In the genomic region with DNA sequence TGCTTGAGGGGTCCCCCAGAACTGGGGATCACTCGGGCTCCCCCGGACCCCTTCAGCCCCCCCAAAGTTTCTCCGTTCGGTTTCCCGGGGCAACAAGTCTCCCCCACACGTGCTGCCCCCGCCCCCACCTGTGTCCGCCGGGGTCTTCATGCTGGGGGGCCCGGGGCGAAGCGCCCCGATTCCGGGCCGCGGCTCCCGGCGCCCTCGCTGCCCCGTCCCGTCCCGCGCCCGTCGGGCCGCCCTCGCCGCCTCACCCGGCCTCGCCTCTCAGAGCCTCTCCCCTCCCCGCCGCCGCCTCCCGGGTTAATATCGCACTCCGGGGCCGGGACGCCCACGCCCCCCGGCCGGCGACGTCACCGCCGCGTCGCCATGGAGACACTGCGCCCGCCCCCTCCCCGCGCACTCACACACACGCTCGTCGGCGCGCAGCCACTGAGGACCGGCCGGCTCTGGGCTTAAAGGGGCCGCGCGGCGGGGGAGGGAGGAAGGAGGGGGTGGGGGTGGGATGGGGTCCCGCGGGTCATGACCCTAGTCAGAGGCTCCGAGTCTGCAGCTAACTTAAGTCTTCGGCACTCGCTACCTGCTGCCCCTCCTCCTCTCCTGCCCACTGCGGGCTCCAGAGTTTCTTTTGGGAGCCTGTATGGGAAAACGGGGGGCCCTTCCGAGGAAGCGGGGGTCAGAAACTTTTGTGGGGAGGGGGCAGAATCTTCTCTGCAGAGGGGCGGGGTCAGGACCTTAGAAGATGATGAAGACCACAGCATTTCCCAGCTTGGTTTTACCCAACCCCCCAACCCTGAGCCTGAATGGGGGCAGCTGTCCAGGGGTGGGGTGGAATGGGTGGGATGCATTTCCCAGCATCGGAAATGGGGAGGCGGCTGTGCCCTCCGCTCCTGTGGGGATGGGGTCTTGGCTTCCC, we compare ENCODE assay signal across 8 cellular contexts. TPM values are rescaled to one million over a fixed set of nuclear protein-coding genes. Genes with fewer than 3 reads are reported as not detected.
DNase-seq lines count a peak whose midpoint lies in the region; ATAC-seq and TF ChIP-seq lines count a peak whose summit lies in the region.

A gene (minus strand): TSS at position 279 of the 916 bp plus-strand sequence. CDS start 129 bp downstream, at position 150.

- no peaks in the 10 kb centered on the region for H3K9me3 Mint-ChIP-seq in activated T-helper 17 cell treated with anti-CD3 and anti-CD28 coated beads, Interleukin-2, amount 50 U/mL, for 72 hours
- H3K9me3 Mint-ChIP-seq in natural killer cell, result no peaks in the 10 kb centered on the region

- DNase-seq in COLO829 (ENCODE audit: low spot score), result peak; percentile 92
- DNase-seq in KG1 (lab: John Stamatoyannopoulos, UW), result peak; percentile 77
- peak; percentile 89 for DNase-seq in RPMI8226
- DNase-seq in fibroblast of mammary gland (ENCODE audit: low read depth), result peak; percentile 79
- DNase-seq in natural killer cell, result peak; percentile 97
- peak; percentile 86 to 95 (median 92) for DNase-seq in stimulated activated naive CD4-positive, alpha-beta T cell (lab: John Stamatoyannopoulos, UW)

- peaks cover 18% of the 10 kb centered on the region for H3K36me3 Mint-ChIP-seq in activated T-helper 17 cell treated with anti-CD3 and anti-CD28 coated beads, Interleukin-2, amount 50 U/mL, for 72 hours (ENCODE audit: low read depth)
- no peaks in the 10 kb centered on the region for H3K36me3 Mint-ChIP-seq in natural killer cell

- H3K27ac Mint-ChIP-seq in activated T-helper 17 cell treated with anti-CD3 and anti-CD28 coated beads, Interleukin-2, amount 50 U/mL, for 72 hours, result no peak within 1 kb of the TSS
- peak within 1 kb of the TSS; percentile 61 to 95 for H3K27ac Mint-ChIP-seq in natural killer cell

- peak within 1 kb of the TSS; percentile 89 for H3K4me3 ChIP-seq in fibroblast of mammary gland (ENCODE audit: control insufficient read depth, low read depth, low read length)

- peak within 1 kb of the TSS; percentile 61 for H3K4me3 Mint-ChIP-seq in activated T-helper 17 cell treated with anti-CD3 and anti-CD28 coated beads, Interleukin-2, amount 50 U/mL, for 72 hours
- peak within 1 kb of the TSS; percentile 78 for H3K4me3 Mint-ChIP-seq in natural killer cell

- ATAC-seq in GM21423 (IDR thresholded peaks at IDR 0.05; ENCODE audit: unreplicated experiment) (peak; percentile 53), natural killer cell (peak; percentile 77 to 94 (median 88))
- peak; percentile 88 for ATAC-seq in activated T-helper 17 cell treated with anti-CD3 and anti-CD28 coated beads, Interleukin-2, amount 50 U/mL, for 72 hours (replicated peaks)

- peaks cover 12% of the 10 kb centered on the region for H3K4me1 Mint-ChIP-seq in activated T-helper 17 cell treated with anti-CD3 and anti-CD28 coated beads, Interleukin-2, amount 50 U/mL, for 72 hours
- peaks cover 17 to 32% of the 10 kb centered on the region in 2 donors for H3K4me1 Mint-ChIP-seq in natural killer cell

- H3K27me3 Mint-ChIP-seq in activated T-helper 17 cell treated with anti-CD3 and anti-CD28 coated beads, Interleukin-2, amount 50 U/mL, for 72 hours, result no peaks in the 10 kb centered on the region
- H3K27me3 Mint-ChIP-seq in natural killer cell (ENCODE audit: low read depth in 2 of 2), result no peaks in the 10 kb centered on the region

- TF ChIP-seq CTCF in fibroblast of mammary gland (conservative IDR thresholded peaks at IDR 0.05; ENCODE audit: control insufficient read depth, insufficient read depth, low read depth, low read length), result no peak
- TF ChIP-seq CTCF in natural killer cell (IDR thresholded peaks at IDR 0.05), result no peak

- intact Hi-C loops in natural killer cell (cut with micrococcal nuclease), result loop anchor here (1.0 kb wide), 2 partner anchors 11 to 13 kb away; no protein-coding TSS in a partner anchor

RNA-seq across cellular contexts. Expression of the gene that starts here (rescaled TPM):
- 10 to 100 TPM; 44.8 to 49.7 TPM for total RNA-seq in activated T-helper 17 cell treated with anti-CD3 and anti-CD28 coated beads, Interleukin-2, amount 50 U/mL, for 72 hours
- total RNA-seq in natural killer cell, result 100 to 1,000 TPM in 1 of 3 donors, 10 to 100 TPM in 2; 58.3 to 115 (median 75.6) TPM

Comparison
In these comparisons a context has a peak if more than half of its experiments do, and no peak if none do; other contexts are left out.
1. Peak in every context shown above with its lines: DNase-seq, ATAC-seq and H3K4me3 ChIP-seq.